ENCODE assay signal across 14 cellular contexts in the genomic region with DNA sequence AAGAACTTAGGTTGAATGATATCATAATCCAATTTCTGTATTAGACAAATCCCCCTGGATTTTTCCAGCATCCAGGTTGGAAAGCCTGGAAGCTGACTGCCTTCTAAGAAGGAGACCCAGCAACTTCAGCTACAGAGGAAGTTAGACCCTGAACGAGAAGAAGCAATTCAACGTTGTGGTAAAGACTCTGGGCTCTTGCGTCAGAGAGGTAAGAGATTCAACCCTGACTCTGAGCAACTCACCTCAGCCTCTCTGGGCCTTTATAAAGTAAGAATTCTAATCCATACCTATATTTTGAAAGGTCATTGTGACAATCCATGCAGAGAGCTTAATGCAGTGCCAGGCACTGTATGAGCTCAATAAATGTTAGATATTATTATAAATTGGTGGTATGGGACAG.
"Had no signal": no experiment of that assay in that cellular context is flagged by ENCODE, and none has a peak within 500 bp of the region (broad histone marks: within the 10 kb centered on the region; RNA-seq: fewer than 3 reads in every experiment).

No MANE protein-coding gene starts in this region.

- H3K27ac ChIP-seq: colonic mucosa, heart left ventricle, ovary, testis had no signal

- DNase-seq: activated CD4-positive, alpha-beta T cell treated with anti-CD3 and anti-CD28 coated beads, Interleukin-2, amount 50 U/mL, for 1 hour; activated CD4-positive, CD25-positive, alpha-beta regulatory T cell; activated T-cell treated with anti-CD3 and anti-CD28 coated beads, Interleukin-2, amount 50 U/mL, for 48 hours; colonic mucosa; effector CD4-positive, alpha-beta T cell; heart left ventricle; mammary epithelial cell; ovary; stimulated activated CD4-positive, alpha-beta T cell treated with anti-CD3 and anti-CD28 coated beads, Interleukin-4, amount 100 ng/mL, for 1 hour; stimulated activated CD8-positive, alpha-beta memory T cell treated with anti-CD3 and anti-CD28 coated beads, Interleukin-4, amount 100 ng/mL, for 48 hours; testis had no signal

- H3K36me3 ChIP-seq: colonic mucosa, ovary had no signal

- H3K27me3 ChIP-seq: colonic mucosa, heart left ventricle, ovary, testis had no signal

- H3K4me3 ChIP-seq: colonic mucosa, heart left ventricle, ovary, testis had no signal

- H3K27me3 Mint-ChIP-seq: stimulated activated naive CD8-positive, alpha-beta T cell treated with anti-CD3 and anti-CD28 coated beads, Interleukin-15, Interleukin-2, amounts not matched to agents 100 ng/mL and 50 ng/mL, for 24 hours had no signal

- H3K9me3 Mint-ChIP-seq: stimulated activated naive CD8-positive, alpha-beta T cell treated with anti-CD3 and anti-CD28 coated beads, Interleukin-15, Interleukin-2, amounts not matched to agents 100 ng/mL and 50 ng/mL, for 24 hours; T-helper 1 cell treated with Interleukin-12 subunit alpha and Interleukin-12 subunit beta and Interleukin-4 antibody, amounts not matched to agents 30 μg/mL and 1 μg/mL, for 36 hours had no signal

- H3K9me3 ChIP-seq: colonic mucosa, heart left ventricle, ovary, testis had no signal

- H3K27ac Mint-ChIP-seq: T-helper 1 cell treated with Interleukin-12 subunit alpha and Interleukin-12 subunit beta and Interleukin-4 antibody, amounts not matched to agents 30 μg/mL and 1 μg/mL, for 36 hours had no signal

- H3K4me3 Mint-ChIP-seq: stimulated activated naive CD8-positive, alpha-beta T cell treated with anti-CD3 and anti-CD28 coated beads, Interleukin-15, Interleukin-2, amounts not matched to agents 100 ng/mL and 50 ng/mL, for 24 hours; T-helper 1 cell treated with Interleukin-12 subunit alpha and Interleukin-12 subunit beta and Interleukin-4 antibody, amounts not matched to agents 30 μg/mL and 1 μg/mL, for 36 hours had no signal

- ATAC-seq: heart left ventricle, left lobe of liver had no signal

- H3K4me1 ChIP-seq: colonic mucosa, testis had no signal
